In genomic region chr4:42754965-42755364, GRCh38 we compare ENCODE assay signal across 2 cellular contexts.
A peak's percentile ranks its signal among the peaks of the same experiment; 100 is the strongest.
DNase-seq lines count a peak whose midpoint lies in the region; ATAC-seq, FAIRE-seq and TF ChIP-seq lines count a peak whose summit lies in the region.
"Not testable (repeated sequence)": the region's sequence is repeated elsewhere in the genome, so short reads cannot be mapped to it uniquely, and the experiment has no call there.

No MANE protein-coding gene starts in this region.

- not testable (repeated sequence) for TF ChIP-seq RAD21 in HepG2 (CRISPR knock-in tag; IDR thresholded peaks at IDR 0.05)

- CTCF ChIA-PET in HEK293 (lab: Yijun Ruan, JAX); HepG2 (lab: Yijun Ruan, JAX; ENCODE audit: low intra/inter-chr PET ratio, low total read pairs): not testable (repeated sequence)

- not testable (repeated sequence) for H4K20me1 ChIP-seq in HepG2 (ENCODE audit: insufficient read depth, low read length)

- TF ChIP-seq CTCF in HEK293 (tag by site-specific recombination; IDR thresholded peaks at IDR 0.05); HepG2 (CRISPR knock-in tag; IDR thresholded peaks at IDR 0.05): not testable (repeated sequence)

- H3K4me3 ChIP-seq in HEK293 (ENCODE audit: low read depth, low read length); HepG2 (replicated peaks in 1 of 3; ENCODE audit: insufficient read depth in 1 of 3, low read depth in 2 of 3, low read length in 3 of 3): not testable (repeated sequence)

- POLR2A ChIA-PET in HEK293 (lab: Yijun Ruan, JAX); HepG2 (lab: Yijun Ruan, JAX): not testable (repeated sequence)

- H3K4me1 ChIP-seq in HEK293 (ENCODE audit: control insufficient read depth, insufficient read depth, low read length); HepG2 (ENCODE audit: insufficient read depth, low read length): not testable (repeated sequence)

- TF ChIP-seq POLR2A in HepG2 (IDR thresholded peaks at IDR 0.05; ENCODE audit: insufficient read depth in 1 of 2, low read depth in 2 of 2, low read length in 2 of 2): not testable (repeated sequence)

- 1% methylated on average over 2 of the region's 2 CpGs for WGBS in HepG2 (ENCODE audit: low lambda C conversion rate)

- in situ Hi-C loops in HepG2 (cut with HindIII; ENCODE audit: extremely low pct_ligation_motif_present, low pct_unique_long_range_greater_than_20kb): loop anchor here (25.0 kb wide), 1 partner anchor 193 kb away; no protein-coding TSS in a partner anchor

- not testable (repeated sequence) for H3K9ac ChIP-seq in HepG2 (ENCODE audit: insufficient read depth, low read depth, low read length)

- not testable (repeated sequence) for H2AFZ ChIP-seq in HepG2 (ENCODE audit: low read length)

- H3K9me3 ChIP-seq in HEK293 (ENCODE audit: control insufficient read depth, insufficient read depth, low read depth, low read length); HepG2 (ENCODE audit: low read length): not testable (repeated sequence)

- H3K36me3 ChIP-seq in HEK293 (ENCODE audit: control insufficient read depth in 2 of 2, insufficient read depth in 1 of 2, low read length in 2 of 2); HepG2 (replicated peaks in 1 of 2; ENCODE audit: control insufficient read depth in 1 of 2, insufficient read depth in 2 of 2, low read length in 2 of 2): not testable (repeated sequence)

- FAIRE-seq in HepG2 (lab: Jason Lieb, UNC): not testable (repeated sequence)

- H3K4me2 ChIP-seq in HepG2 (ENCODE audit: low read depth, low read length): not testable (repeated sequence)

- not testable (repeated sequence) for TF ChIP-seq EP300 in HepG2 (IDR thresholded peaks at IDR 0.05; ENCODE audit: low read depth in 2 of 2, low read length in 2 of 2); HepG2 (CRISPR knock-in tag; IDR thresholded peaks at IDR 0.05; ENCODE audit: borderline replicate concordance)

- not testable (repeated sequence) for ATAC-seq in HepG2

- BruUV-seq in HepG2 (replicated peaks; lab: Mats Ljungman, UMichigan): not testable (repeated sequence)

- intact Hi-C loops in HepG2 (cut with micrococcal nuclease; ENCODE audit: unreplicated experiment): not testable (repeated sequence)

- not testable (repeated sequence) for H3K79me2 ChIP-seq in HepG2 (ENCODE audit: insufficient read depth, low read length)

- H3K27ac ChIP-seq in HEK293 (ENCODE audit: extremely low read depth, low read depth, low read length); HepG2 (ENCODE audit: extremely low read length, insufficient read depth, low read length): not testable (repeated sequence)

- not testable (repeated sequence) for DNase-seq in HepG2 (ENCODE audit: low spot score)

- not testable (repeated sequence) for H3K27me3 ChIP-seq in HepG2 (ENCODE audit: control insufficient read depth in 1 of 2, insufficient read depth in 2 of 2, low read length in 2 of 2)

TF ChIP-seq in HEK293, 187 proteins besides CTCF, POLR2A, EP300 and RAD21:
- peak; percentile 50; the same call in 1 of the 2 replicates for TF ChIP-seq ATF2 (tag by site-specific recombination; IDR thresholded peaks at IDR 0.05; ENCODE audit: low read depth)

TF ChIP-seq in HepG2, 621 proteins besides CTCF, POLR2A, EP300 and RAD21:
- peak; percentile 70 for TF ChIP-seq ATF7 (IDR thresholded peaks at IDR 0.05)
- not testable (repeated sequence) for TF ChIP-seq ATF7 (CRISPR knock-in tag; IDR thresholded peaks at IDR 0.05)
TF ChIP-seq in HepG2: peak in this region for 1; not testable (repeated sequence) for 620.
